9 cellular contexts compared by ENCODE assay signal in genomic region chr16:85462405-85463227, GRCh38.
A peak's percentile ranks its signal among the peaks of the same experiment; 100 is the strongest.
DNase-seq lines count a peak whose midpoint lies in the region; ATAC-seq and TF ChIP-seq lines count a peak whose summit lies in the region.
"Had no signal": no experiment of that assay in that cellular context is flagged by ENCODE, and none has a peak within 500 bp of the region (broad histone marks: within the 10 kb centered on the region; RNA-seq: fewer than 3 reads in every experiment).

No MANE protein-coding gene starts in this region.

- H3K36me3 ChIP-seq in OCI-LY1 (ENCODE audit: insufficient read depth, low read length), result no peaks in the 10 kb centered on the region
- no peaks in the 10 kb centered on the region for H3K36me3 ChIP-seq in osteoblast (ENCODE audit: insufficient read depth, low read length)

- H3K4me1 ChIP-seq in OCI-LY1 (ENCODE audit: insufficient read depth, low read length, severe bottlenecking) (peaks cover 29% of the 10 kb centered on the region), osteoblast (ENCODE audit: insufficient read depth, low read length) (peaks cover 22% of the 10 kb centered on the region)

- H3K4me3 Mint-ChIP-seq in activated CD4-positive, alpha-beta memory T cell treated with anti-CD3 and anti-CD28 coated beads for 36 hours, result peak overlapping the region; percentile 44
- no peak overlapping the region for H3K4me3 Mint-ChIP-seq in activated CD4-positive, alpha-beta memory T cell treated with anti-CD3 and anti-CD28 coated beads, Interleukin-2, amount 10 ng/mL, durations not matched to agents 7 days and 5 days
- H3K4me3 Mint-ChIP-seq in dendritic cell treated with granulocyte-macrophage colony-stimulating factor and Interleukin-4, amounts not matched to agents 40 ng/mL and 50 ng/mL, for 4 days, result peak overlapping the region; percentile 42

- peaks cover 5% of the 10 kb centered on the region for H3K27me3 ChIP-seq in OCI-LY1 (ENCODE audit: insufficient read depth, low read length)
- peaks cover 5% of the 10 kb centered on the region for H3K27me3 ChIP-seq in osteoblast (ENCODE audit: insufficient read depth, low read length)

- POLR2A ChIA-PET in activated CD4-positive, alpha-beta memory T cell treated with anti-CD3 and anti-CD28 coated beads for 36 hours (lab: Charles Lee), result no interaction called here
- POLR2A ChIA-PET in activated CD4-positive, alpha-beta memory T cell treated with anti-CD3 and anti-CD28 coated beads, Interleukin-2, amount 10 ng/mL, durations not matched to agents 7 days and 5 days (lab: Charles Lee), result no interaction called here

- H2AFZ ChIP-seq in OCI-LY1 (ENCODE audit: low read length) (no peak overlapping the region), osteoblast (ENCODE audit: low read length) (no peak overlapping the region)

- peak; percentile 13 for DNase-seq in activated CD4-positive, alpha-beta memory T cell treated with anti-CD3 and anti-CD28 coated beads for 36 hours
- no peak for DNase-seq in activated CD4-positive, alpha-beta memory T cell treated with anti-CD3 and anti-CD28 coated beads, Interleukin-2, amount 10 ng/mL, durations not matched to agents 7 days and 5 days
- DNase-seq in osteoblast (ENCODE audit: insufficient read length, low spot score, missing footprints) (no peak), pons (ENCODE audit: low spot score) (no peak)
- DNase-seq in activated CD8-positive, alpha-beta memory T cell treated with anti-CD3 and anti-CD28 coated beads, Interleukin-2, amount 50 U/mL, for 48 hours, result no peak

- H3K4me1 Mint-ChIP-seq in activated CD4-positive, alpha-beta memory T cell treated with anti-CD3 and anti-CD28 coated beads for 36 hours (ENCODE audit: low read depth), result peaks cover 5% of the 10 kb centered on the region
- peaks cover 1% of the 10 kb centered on the region for H3K4me1 Mint-ChIP-seq in activated CD4-positive, alpha-beta memory T cell treated with anti-CD3 and anti-CD28 coated beads, Interleukin-2, amount 10 ng/mL, durations not matched to agents 7 days and 5 days
- H3K4me1 Mint-ChIP-seq in dendritic cell treated with granulocyte-macrophage colony-stimulating factor and Interleukin-4, amounts not matched to agents 40 ng/mL and 50 ng/mL, for 4 days (ENCODE audit: low read depth), result peaks cover 11% of the 10 kb centered on the region

- TF ChIP-seq CTCF in OCI-LY1 (IDR thresholded peaks at IDR 0.05; ENCODE audit: low read length) (no peak), osteoblast (IDR thresholded peaks at IDR 0.05; ENCODE audit: extremely low read depth, low read depth, low read length) (no peak)

- H4K20me1 ChIP-seq in OCI-LY1 (ENCODE audit: insufficient read depth, low read length) (no peaks in the 10 kb centered on the region), osteoblast (ENCODE audit: insufficient read depth, low read length) (peaks cover 81% of the 10 kb centered on the region)

- H3K4me3 ChIP-seq in OCI-LY1 (ENCODE audit: low read depth, low read length, poor library complexity, severe bottlenecking) (no peak overlapping the region), osteoblast (ENCODE audit: insufficient read depth, low read length) (peak overlapping the region; percentile 59)

- H3K9me3 Mint-ChIP-seq in activated CD4-positive, alpha-beta memory T cell treated with anti-CD3 and anti-CD28 coated beads for 36 hours, result no peaks in the 10 kb centered on the region
- H3K9me3 Mint-ChIP-seq in activated CD4-positive, alpha-beta memory T cell treated with anti-CD3 and anti-CD28 coated beads, Interleukin-2, amount 10 ng/mL, durations not matched to agents 7 days and 5 days, result no peaks in the 10 kb centered on the region
- no peaks in the 10 kb centered on the region for H3K9me3 Mint-ChIP-seq in dendritic cell treated with granulocyte-macrophage colony-stimulating factor and Interleukin-4, amounts not matched to agents 40 ng/mL and 50 ng/mL, for 4 days

- H3K27ac ChIP-seq in OCI-LY1 (ENCODE audit: low read depth, low read length, poor library complexity, severe bottlenecking) (no peak overlapping the region), osteoblast (ENCODE audit: low read depth, low read length) (no peak overlapping the region)
- H3K27ac ChIP-seq: VCaP had no signal

- no peak for ATAC-seq in HG03342 (IDR thresholded peaks at IDR 0.05; ENCODE audit: unreplicated experiment)

- peaks cover 22% of the 10 kb centered on the region for H3K27me3 Mint-ChIP-seq in activated CD4-positive, alpha-beta memory T cell treated with anti-CD3 and anti-CD28 coated beads for 36 hours
- H3K27me3 Mint-ChIP-seq in activated CD4-positive, alpha-beta memory T cell treated with anti-CD3 and anti-CD28 coated beads, Interleukin-2, amount 10 ng/mL, durations not matched to agents 7 days and 5 days, result peaks cover 31% of the 10 kb centered on the region
- peaks cover 69% of the 10 kb centered on the region for H3K27me3 Mint-ChIP-seq in dendritic cell treated with granulocyte-macrophage colony-stimulating factor and Interleukin-4, amounts not matched to agents 40 ng/mL and 50 ng/mL, for 4 days

- H3K79me2 ChIP-seq in OCI-LY1 (ENCODE audit: insufficient read depth, low read length) (no peaks in the 10 kb centered on the region), osteoblast (ENCODE audit: insufficient read depth, low read length) (no peaks in the 10 kb centered on the region)

- H3K36me3 Mint-ChIP-seq in activated CD4-positive, alpha-beta memory T cell treated with anti-CD3 and anti-CD28 coated beads for 36 hours, result no peaks in the 10 kb centered on the region
- no peaks in the 10 kb centered on the region for H3K36me3 Mint-ChIP-seq in activated CD4-positive, alpha-beta memory T cell treated with anti-CD3 and anti-CD28 coated beads, Interleukin-2, amount 10 ng/mL, durations not matched to agents 7 days and 5 days (ENCODE audit: low read depth)
- no peaks in the 10 kb centered on the region for H3K36me3 Mint-ChIP-seq in dendritic cell treated with granulocyte-macrophage colony-stimulating factor and Interleukin-4, amounts not matched to agents 40 ng/mL and 50 ng/mL, for 4 days (ENCODE audit: low read depth)

- H3K9me2 ChIP-seq in OCI-LY1 (ENCODE audit: low read depth, low read length), result no peaks in the 10 kb centered on the region

- H3K27ac Mint-ChIP-seq in activated CD4-positive, alpha-beta memory T cell treated with anti-CD3 and anti-CD28 coated beads for 36 hours, result no peak overlapping the region
- H3K27ac Mint-ChIP-seq in activated CD4-positive, alpha-beta memory T cell treated with anti-CD3 and anti-CD28 coated beads, Interleukin-2, amount 10 ng/mL, durations not matched to agents 7 days and 5 days, result no peak overlapping the region
- no peak overlapping the region for H3K27ac Mint-ChIP-seq in dendritic cell treated with granulocyte-macrophage colony-stimulating factor and Interleukin-4, amounts not matched to agents 40 ng/mL and 50 ng/mL, for 4 days

- CTCF ChIA-PET in activated CD4-positive, alpha-beta memory T cell treated with anti-CD3 and anti-CD28 coated beads for 36 hours (lab: Charles Lee), result interaction anchor here (0.7 to 1.5 kb wide), 4 partner anchors 38 to 94 kb away, joined by 3 to 5 read pairs (median 3); no protein-coding TSS in a partner anchor
- CTCF ChIA-PET in activated CD4-positive, alpha-beta memory T cell treated with anti-CD3 and anti-CD28 coated beads, Interleukin-2, amount 10 ng/mL, durations not matched to agents 7 days and 5 days (lab: Charles Lee), result interaction anchor here (1.4 kb wide), 1 partner anchor 148 kb away, joined by 3 read pairs; no protein-coding TSS in a partner anchor

- H3K9ac ChIP-seq in OCI-LY1 (ENCODE audit: low read length), result no peak overlapping the region

- no peaks in the 10 kb centered on the region for H3F3A ChIP-seq in OCI-LY1 (ENCODE audit: insufficient read depth, low read length)

- intact Hi-C loops in activated CD4-positive, alpha-beta memory T cell treated with anti-CD3 and anti-CD28 coated beads for 36 hours (cut with micrococcal nuclease), result no loop called here
- intact Hi-C loops in dendritic cell treated with granulocyte-macrophage colony-stimulating factor and Interleukin-4, amounts not matched to agents 40 ng/mL and 50 ng/mL, for 4 days (cut with micrococcal nuclease), result no loop called here

- H3K9me3 ChIP-seq in OCI-LY1 (ENCODE audit: low read length) (no peaks in the 10 kb centered on the region), osteoblast (ENCODE audit: low read depth, low read length) (no peaks in the 10 kb centered on the region)

- H3K4me2 ChIP-seq in OCI-LY1 (ENCODE audit: low read length), result 0 out of 2 replicates have a peak overlapping the region, but pooled peaks have one; percentile 27
- H3K4me2 ChIP-seq in osteoblast (ENCODE audit: insufficient read depth, low read length), result peak overlapping the region; percentile 70
